Comparison of ENCODE assay signal across 25 cellular contexts in genomic region chr1:198548890-198549289, GRCh38. TPM values are rescaled to one million over a fixed set of nuclear protein-coding genes. Genes with fewer than 3 reads are reported as not detected.
DNase-seq lines count a peak whose midpoint lies in the region; ATAC-seq, FAIRE-seq and TF ChIP-seq lines count a peak whose summit lies in the region.
"Had no signal": no experiment of that assay in that cellular context is flagged by ENCODE, and none has a peak within 500 bp of the region (broad histone marks: within the 10 kb centered on the region; RNA-seq: fewer than 3 reads in every experiment).

No MANE protein-coding gene starts in this region.

- H3K4me3 Mint-ChIP-seq in astrocyte (ENCODE audit: unreplicated experiment), result no peak overlapping the region
- no peak overlapping the region for H3K4me3 Mint-ChIP-seq in naive thymus-derived CD4-positive, alpha-beta T cell
- H3K4me3 Mint-ChIP-seq: CD8-positive, alpha-beta T cell; HFFc6 had no signal

- no peak for TF ChIP-seq RAD21 in SK-N-SH (IDR thresholded peaks at IDR 0.05; ENCODE audit: low read length)

- no peaks in the 10 kb centered on the region for H3K9me3 Mint-ChIP-seq in astrocyte (ENCODE audit: unreplicated experiment)
- H3K9me3 Mint-ChIP-seq in naive thymus-derived CD4-positive, alpha-beta T cell, result peaks cover 2 to 22% (median 10%) of the 10 kb centered on the region in 11 donors

- intact Hi-C loops in naive thymus-derived CD4-positive, alpha-beta T cell (cut with micrococcal nuclease), result loop anchor here in 1 of 2 donors (1.0 kb wide), 1 partner anchor 9 kb away; the partner anchor contains the start of gene ATP6V1G3

- H2AFZ ChIP-seq in SK-N-SH (ENCODE audit: low read depth), result no peak overlapping the region
- H2AFZ ChIP-seq in astrocyte (ENCODE audit: low read depth, low read length), result no peak overlapping the region
- H2AFZ ChIP-seq in osteoblast (ENCODE audit: low read length), result peak overlapping the region; percentile 14

- TF ChIP-seq CTCF in SK-N-SH (IDR thresholded peaks at IDR 0.05) (no peak), astrocyte (IDR thresholded peaks at IDR 0.05; ENCODE audit: insufficient read depth, low read depth, low read length) (no peak), osteoblast (IDR thresholded peaks at IDR 0.05; ENCODE audit: extremely low read depth, low read depth, low read length) (no peak)

- peak; percentile 6 for DNase-seq in SK-N-SH
- no peak for DNase-seq in astrocyte (ENCODE audit: low read depth)
- DNase-seq in osteoblast (ENCODE audit: insufficient read length, low spot score, missing footprints), result no peak
- no peak for DNase-seq in cerebellar nuclear complex (lab: John Stamatoyannopoulos, UW)
- no peak for DNase-seq in naive thymus-derived CD4-positive, alpha-beta T cell
- DNase-seq: Calu3; CD8-positive, alpha-beta T cell; DMS 273 treated with DMSO at 0.1 percent for 48 hours; DMS53; DND-41; EL; GOT3; H7; HFFc6; IMR-90; KBM-7 had no signal

- H3K9ac ChIP-seq in SK-N-SH (no peak overlapping the region), astrocyte (ENCODE audit: low read length) (no peak overlapping the region)

- no peak overlapping the region for H3K4me3 ChIP-seq in SK-N-SH (ENCODE audit: low read depth in 2 of 2, low read length in 1 of 2)
- H3K4me3 ChIP-seq in astrocyte (ENCODE audit: insufficient read depth, low read depth, low read length), result no peak overlapping the region
- H3K4me3 ChIP-seq in osteoblast (ENCODE audit: insufficient read depth, low read length), result no peak overlapping the region
- H3K4me3 ChIP-seq in naive thymus-derived CD4-positive, alpha-beta T cell (ENCODE audit: low read length), result no peak overlapping the region
- H3K4me3 ChIP-seq: A549; BLaER1 treated with 17β-estradiol and CSF1 and Interleukin-3, amounts not matched to agents 10 nM and 100 nM; GM12878 had no signal

- H3K4me1 ChIP-seq in SK-N-SH (ENCODE audit: control insufficient read depth in 1 of 2, insufficient read depth in 2 of 2, low read depth in 1 of 2, low read length in 1 of 2), result peaks cover 0 to 4% of the 10 kb centered on the region in 2 experiments; a peak in 1 of 4 replicates
- H3K4me1 ChIP-seq in astrocyte (ENCODE audit: insufficient read depth, low read length), result no peaks in the 10 kb centered on the region
- H3K4me1 ChIP-seq in osteoblast (ENCODE audit: insufficient read depth, low read length), result no peaks in the 10 kb centered on the region
- peaks cover 7 to 16% of the 10 kb centered on the region in 2 donors for H3K4me1 ChIP-seq in naive thymus-derived CD4-positive, alpha-beta T cell (ENCODE audit: control insufficient read depth in 2 of 2, insufficient read depth in 2 of 2, low read length in 2 of 2)
- H3K4me1 ChIP-seq: A549 had no signal

- H3K79me2 ChIP-seq in SK-N-SH (ENCODE audit: insufficient read depth), result no peaks in the 10 kb centered on the region
- H3K79me2 ChIP-seq in astrocyte (ENCODE audit: insufficient read depth, low read length), result no peaks in the 10 kb centered on the region
- no peaks in the 10 kb centered on the region for H3K79me2 ChIP-seq in osteoblast (ENCODE audit: insufficient read depth, low read length)

- H3K4me2 ChIP-seq in SK-N-SH, result no peak overlapping the region
- H3K4me2 ChIP-seq in astrocyte (ENCODE audit: low read length), result no peak overlapping the region
- no peak overlapping the region for H3K4me2 ChIP-seq in osteoblast (ENCODE audit: insufficient read depth, low read length)
- H3K4me2 ChIP-seq: A549 had no signal

- H3K27me3 ChIP-seq in SK-N-SH (ENCODE audit: insufficient read depth) (no peaks in the 10 kb centered on the region), astrocyte (ENCODE audit: insufficient read depth, low read length) (no peaks in the 10 kb centered on the region), osteoblast (ENCODE audit: insufficient read depth, low read length) (no peaks in the 10 kb centered on the region)
- no peaks in the 10 kb centered on the region for H3K27me3 ChIP-seq in naive thymus-derived CD4-positive, alpha-beta T cell (ENCODE audit: control insufficient read depth in 2 of 2, insufficient read depth in 2 of 2, low read length in 2 of 2)
- H3K27me3 ChIP-seq: BLaER1 treated with 17β-estradiol and CSF1 and Interleukin-3, amounts not matched to agents 10 nM and 100 nM had no signal

- peaks cover 3% of the 10 kb centered on the region for H3K27me3 Mint-ChIP-seq in astrocyte (ENCODE audit: low read depth, unreplicated experiment)
- no peaks in the 10 kb centered on the region for H3K27me3 Mint-ChIP-seq in naive thymus-derived CD4-positive, alpha-beta T cell

- no peaks in the 10 kb centered on the region for H3K36me3 Mint-ChIP-seq in astrocyte (ENCODE audit: low read depth, unreplicated experiment)
- H3K36me3 Mint-ChIP-seq in naive thymus-derived CD4-positive, alpha-beta T cell, result peaks cover 5 to 12% (median 10%) of the 10 kb centered on the region in 5 donors
- H3K36me3 Mint-ChIP-seq: CD8-positive, alpha-beta T cell had no signal

- no peaks in the 10 kb centered on the region for H3K9me3 ChIP-seq in SK-N-SH
- H3K9me3 ChIP-seq in astrocyte (ENCODE audit: insufficient read depth, low read depth, low read length), result no peaks in the 10 kb centered on the region
- H3K9me3 ChIP-seq in osteoblast (ENCODE audit: low read depth, low read length), result no peaks in the 10 kb centered on the region
- H3K9me3 ChIP-seq in naive thymus-derived CD4-positive, alpha-beta T cell (ENCODE audit: control insufficient read depth in 2 of 3, low read length in 3 of 3), result peaks cover 0 to 2% (median 0%) of the 10 kb centered on the region in 3 experiments
- H3K9me3 ChIP-seq: A549 had no signal

- peak; percentile 20 for FAIRE-seq in astrocyte (lab: Jason Lieb, UNC)
- FAIRE-seq: A549, GM12878, HTR-8/SVneo had no signal

- ATAC-seq in SK-N-SH treated with all-trans-retinoic acid at 6 μM for 48 hours (no peak), GM21786 (IDR thresholded peaks at IDR 0.05; ENCODE audit: unreplicated experiment) (no peak)
- no peak for ATAC-seq in naive thymus-derived CD4-positive, alpha-beta T cell
- ATAC-seq: A549; CD8-positive, alpha-beta T cell; GM12878; HCT116 had no signal

- no peak for TF ChIP-seq EP300 in SK-N-SH (IDR thresholded peaks at IDR 0.05; ENCODE audit: borderline replicate concordance in 1 of 2, low read depth in 1 of 2, low read length in 1 of 2)

- H3K9me2 ChIP-seq in SK-N-SH, result no peaks in the 10 kb centered on the region

- H3K4me1 Mint-ChIP-seq in astrocyte (ENCODE audit: low read depth, unreplicated experiment), result no peaks in the 10 kb centered on the region
- peaks cover 16 to 72% (median 51%) of the 10 kb centered on the region in 7 donors for H3K4me1 Mint-ChIP-seq in naive thymus-derived CD4-positive, alpha-beta T cell

- H3K27ac ChIP-seq in SK-N-SH (ENCODE audit: low read depth in 2 of 2, low read length in 1 of 2) (no peak overlapping the region), astrocyte (ENCODE audit: low read depth, low read length) (no peak overlapping the region), osteoblast (ENCODE audit: low read depth, low read length) (no peak overlapping the region)
- H3K27ac ChIP-seq in naive thymus-derived CD4-positive, alpha-beta T cell (ENCODE audit: low read depth, low read length), result no peak overlapping the region
- H3K27ac ChIP-seq: 22Rv1, A549 had no signal

- no peak overlapping the region for H3K27ac Mint-ChIP-seq in astrocyte (ENCODE audit: unreplicated experiment)
- peak overlapping the region in 1 of 9 donors; percentile 48 for H3K27ac Mint-ChIP-seq in naive thymus-derived CD4-positive, alpha-beta T cell
- H3K27ac Mint-ChIP-seq: CD8-positive, alpha-beta T cell; HFFc6 had no signal

- no peaks in the 10 kb centered on the region for H3F3A ChIP-seq in SK-N-SH (replicated peaks; ENCODE audit: insufficient read depth)

- H3K36me3 ChIP-seq in SK-N-SH (replicated peaks in 1 of 2; ENCODE audit: control insufficient read depth in 1 of 2, insufficient read depth in 2 of 2, low read length in 1 of 2) (no peaks in the 10 kb centered on the region), astrocyte (ENCODE audit: insufficient read depth, low read length) (no peaks in the 10 kb centered on the region), osteoblast (ENCODE audit: insufficient read depth, low read length) (no peaks in the 10 kb centered on the region)
- no peaks in the 10 kb centered on the region for H3K36me3 ChIP-seq in naive thymus-derived CD4-positive, alpha-beta T cell (ENCODE audit: control insufficient read depth in 2 of 3, insufficient read depth in 3 of 3, low read length in 3 of 3)
- H3K36me3 ChIP-seq: BLaER1 treated with 17β-estradiol and CSF1 and Interleukin-3, amounts not matched to agents 10 nM and 100 nM had no signal

- CTCF ChIA-PET in SK-N-SH (lab: Yijun Ruan, JAX), result no interaction called here
- CTCF ChIA-PET in naive thymus-derived CD4-positive, alpha-beta T cell (lab: Charles Lee), result interaction anchor here (0.7 kb wide), 1 partner anchor 14 kb away, joined by 3 read pairs; no protein-coding TSS in a partner anchor

- H4K20me1 ChIP-seq in SK-N-SH (ENCODE audit: insufficient read depth) (no peaks in the 10 kb centered on the region), astrocyte (ENCODE audit: insufficient read depth, low read length) (no peaks in the 10 kb centered on the region), osteoblast (ENCODE audit: insufficient read depth, low read length) (no peaks in the 10 kb centered on the region)
- H4K20me1 ChIP-seq: BLaER1 treated with 17β-estradiol and CSF1 and Interleukin-3, amounts not matched to agents 10 nM and 100 nM had no signal

- POLR2A ChIA-PET in SK-N-SH (lab: Yijun Ruan, JAX), result no interaction called here
- POLR2A ChIA-PET in naive thymus-derived CD4-positive, alpha-beta T cell (lab: Charles Lee), result interaction anchor here (1.1 kb wide), 1 partner anchor 9 kb away, joined by 6 read pairs; no protein-coding TSS in a partner anchor

TF ChIP-seq in SK-N-SH treated with all-trans-retinoic acid at 6 μM for 48 hours, 23 proteins besides CTCF, POLR2A, EP300 and RAD21 (continues in another document):
- no peak for TF ChIP-seq OSR1 (CRISPR knock-in tag; IDR thresholded peaks at IDR 0.05)
- TF ChIP-seq ESRRG (CRISPR knock-in tag; IDR thresholded peaks at IDR 0.05), result no peak
- TF ChIP-seq ISL1 (CRISPR knock-in tag; IDR thresholded peaks at IDR 0.05), result no peak
- TF ChIP-seq PPARA (CRISPR knock-in tag; IDR thresholded peaks at IDR 0.05; ENCODE audit: borderline replicate concordance), result no peak
- TF ChIP-seq ZNF70 (CRISPR knock-in tag; IDR thresholded peaks at IDR 0.05), result no peak

RNA-seq across cellular contexts. Expression of gene ATP6V1G3, which starts 8.4 kb away (rescaled TPM):
- not detected in 2 replicates for polyA plus RNA-seq in SK-N-SH (2012; rRNA removed)
- 0.20 and 0.31 TPM in 2 replicates for polyA plus RNA-seq in SK-N-SH (2012; cell fraction: cytosol; rRNA removed)
- polyA plus RNA-seq in SK-N-SH (2012; cell fraction: nucleus; rRNA removed), result not detected in 2 replicates
- total RNA-seq in astrocyte (not detected in 2 replicates), osteoblast (0.36 TPM in 1 of 2 replicates, not detected in the other)
- total RNA-seq in naive thymus-derived CD4-positive, alpha-beta T cell, result not detected
- not detected for polyA plus RNA-seq in naive thymus-derived CD4-positive, alpha-beta T cell
- total RNA-seq: Calu3; CD8-positive, alpha-beta T cell; G401; GM12878; H7; IMR-90 had no signal
- polyA plus RNA-seq: A549, IMR-90 had no signal
